3 cellular contexts compared by ENCODE assay signal in the genomic region with DNA sequence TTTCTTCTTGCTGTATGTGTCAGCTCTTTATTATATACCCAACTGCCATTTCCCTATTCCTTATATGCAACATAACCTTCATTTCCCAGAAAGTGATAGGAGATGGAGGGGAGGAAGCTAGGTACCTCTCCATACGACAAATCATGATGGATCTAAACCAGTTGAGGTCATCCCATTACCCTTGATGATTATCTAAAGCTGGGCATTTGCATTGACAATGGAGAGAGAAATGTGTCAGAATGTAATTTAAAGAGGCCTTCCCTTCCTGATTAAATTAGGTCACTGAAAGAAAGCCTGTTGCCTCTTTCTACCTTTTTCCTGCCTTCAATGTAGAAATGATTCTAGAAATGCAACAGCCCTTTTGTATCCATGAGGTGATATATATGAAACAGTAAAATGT.
"Had no signal": no experiment of that assay in that cellular context is flagged by ENCODE, and none has a peak within 500 bp of the region (broad histone marks: within the 10 kb centered on the region; RNA-seq: fewer than 3 reads in every experiment).

No MANE protein-coding gene starts in this region.

- DNase-seq: GDM1, GF-D8 had no signal

- ATAC-seq: GM12878 had no signal

- H3K4me3 ChIP-seq: GM12878 had no signal
